In genomic region chr14:33800735-33801163, GRCh38 we compare ENCODE assay signal across 25 cellular contexts.
DNase-seq lines count a peak whose midpoint lies in the region; ATAC-seq, FAIRE-seq and TF ChIP-seq lines count a peak whose summit lies in the region.
"Had no signal": no experiment of that assay in that cellular context is flagged by ENCODE, and none has a peak within 500 bp of the region (broad histone marks: within the 10 kb centered on the region; RNA-seq: fewer than 3 reads in every experiment).

No MANE protein-coding gene starts in this region.

- H3K79me2 ChIP-seq in HepG2 (ENCODE audit: insufficient read depth, low read length) = no peaks in the 10 kb centered on the region

- H3K4me1 Mint-ChIP-seq in activated CD4-positive, alpha-beta T cell treated with anti-CD3 and anti-CD28 coated beads for 36 hours = peaks cover 3% of the 10 kb centered on the region
- H3K4me1 Mint-ChIP-seq in activated CD4-positive, alpha-beta T cell treated with anti-CD3 and anti-CD28 coated beads, Interleukin-2, amount 10 ng/mL, durations not matched to agents 24 days and 14 days = peaks cover 4% of the 10 kb centered on the region
- H3K4me1 Mint-ChIP-seq in WTC11 = peaks cover 22% of the 10 kb centered on the region

- no peaks in the 10 kb centered on the region for H3K4me1 ChIP-seq in HepG2 (ENCODE audit: insufficient read depth, low read length)
- H3K4me1 ChIP-seq in upper lobe of right lung = no peaks in the 10 kb centered on the region
- H3K4me1 ChIP-seq: HAP-1 had no signal

- no peak for ATAC-seq in activated CD4-positive, alpha-beta T cell treated with anti-CD3 and anti-CD28 coated beads for 36 hours
- peak; percentile 65 for ATAC-seq in WTC11
- peak; percentile 15; the same call in 2 of the 3 replicates for ATAC-seq in HepG2
- peak; percentile 29 for ATAC-seq in upper lobe of right lung
- ATAC-seq: PC-3 had no signal

- TF ChIP-seq POLR2A in HepG2 (IDR thresholded peaks at IDR 0.05; ENCODE audit: insufficient read depth in 1 of 2, low read depth in 2 of 2, low read length in 2 of 2) = no peak

- intact Hi-C loops in activated CD4-positive, alpha-beta T cell treated with anti-CD3 and anti-CD28 coated beads for 36 hours (cut with DNase I, micrococcal nuclease) = no loop called here
- intact Hi-C loops in activated CD4-positive, alpha-beta T cell treated with anti-CD3 and anti-CD28 coated beads, Interleukin-2, amount 10 ng/mL, durations not matched to agents 24 days and 14 days (cut with micrococcal nuclease) = no loop called here
- intact Hi-C loops in HepG2 (cut with micrococcal nuclease; ENCODE audit: unreplicated experiment) = no loop called here
- intact Hi-C loops in upper lobe of right lung (cut with DNase I) = no loop called here

- no TSS peak for BruUV-seq in HepG2 (replicated peaks; lab: Mats Ljungman, UMichigan)

- no peak overlapping the region for H3K9ac ChIP-seq in HepG2 (ENCODE audit: insufficient read depth, low read depth, low read length)

- CTCF ChIA-PET in activated CD4-positive, alpha-beta T cell treated with anti-CD3 and anti-CD28 coated beads for 36 hours (lab: Charles Lee) = no interaction called here
- CTCF ChIA-PET in WTC11 (lab: Charles Lee) = no interaction called here
- CTCF ChIA-PET in HepG2 (lab: Yijun Ruan, JAX; ENCODE audit: low intra/inter-chr PET ratio, low total read pairs) = no interaction called here

- H3K4me3 Mint-ChIP-seq in activated CD4-positive, alpha-beta T cell treated with anti-CD3 and anti-CD28 coated beads for 36 hours = no peak overlapping the region
- H3K4me3 Mint-ChIP-seq in activated CD4-positive, alpha-beta T cell treated with anti-CD3 and anti-CD28 coated beads, Interleukin-2, amount 10 ng/mL, durations not matched to agents 24 days and 14 days = no peak overlapping the region
- peak overlapping the region; percentile 9; the same call in 1 of the 2 replicates for H3K4me3 Mint-ChIP-seq in WTC11

- POLR2A ChIA-PET in activated CD4-positive, alpha-beta T cell treated with anti-CD3 and anti-CD28 coated beads for 36 hours (lab: Charles Lee) = no interaction called here
- POLR2A ChIA-PET in WTC11 (lab: Charles Lee) = no interaction called here
- POLR2A ChIA-PET in HepG2 (lab: Yijun Ruan, JAX) = no interaction called here

- TF ChIP-seq EP300 in HepG2 (IDR thresholded peaks at IDR 0.05; ENCODE audit: low read depth in 2 of 2, low read length in 2 of 2) = no peak
- TF ChIP-seq EP300 in HepG2 (CRISPR knock-in tag; IDR thresholded peaks at IDR 0.05; ENCODE audit: borderline replicate concordance) = no peak

- in situ Hi-C loops in HepG2 (cut with HindIII; ENCODE audit: extremely low pct_ligation_motif_present, low pct_unique_long_range_greater_than_20kb) = no loop called here

- H3K27ac Mint-ChIP-seq in activated CD4-positive, alpha-beta T cell treated with anti-CD3 and anti-CD28 coated beads for 36 hours = no peak overlapping the region
- no peak overlapping the region for H3K27ac Mint-ChIP-seq in activated CD4-positive, alpha-beta T cell treated with anti-CD3 and anti-CD28 coated beads, Interleukin-2, amount 10 ng/mL, durations not matched to agents 24 days and 14 days
- no peak overlapping the region for H3K27ac Mint-ChIP-seq in WTC11

- no peaks in the 10 kb centered on the region for H4K20me1 ChIP-seq in HepG2 (ENCODE audit: insufficient read depth, low read length)

- no peak overlapping the region for H2AFZ ChIP-seq in HepG2 (ENCODE audit: low read length)

- no peaks in the 10 kb centered on the region for H3K9me3 ChIP-seq in HepG2 (ENCODE audit: low read length)
- no peaks in the 10 kb centered on the region for H3K9me3 ChIP-seq in upper lobe of right lung
- H3K9me3 ChIP-seq: HAP-1, MG63 had no signal

- TF ChIP-seq CTCF in WTC11 (IDR thresholded peaks at IDR 0.05) (no peak), HepG2 (CRISPR knock-in tag; IDR thresholded peaks at IDR 0.05) (no peak), upper lobe of right lung (IDR thresholded peaks at IDR 0.05) (no peak)

- TF ChIP-seq RAD21 in HepG2 (CRISPR knock-in tag; IDR thresholded peaks at IDR 0.05) = no peak

- H3K27me3 ChIP-seq in HepG2 (ENCODE audit: control insufficient read depth in 1 of 2, insufficient read depth in 2 of 2, low read length in 2 of 2) = no peaks in the 10 kb centered on the region
- peaks cover 38% of the 10 kb centered on the region for H3K27me3 ChIP-seq in upper lobe of right lung
- H3K27me3 ChIP-seq: MG63 had no signal

- H3K27ac ChIP-seq in HepG2 (ENCODE audit: extremely low read length, insufficient read depth, low read length) = no peak overlapping the region
- H3K27ac ChIP-seq in upper lobe of right lung = no peak overlapping the region
- H3K27ac ChIP-seq: 22Rv1, C4-2B, HL-60 had no signal

- peaks cover 31% of the 10 kb centered on the region for H3K27me3 Mint-ChIP-seq in activated CD4-positive, alpha-beta T cell treated with anti-CD3 and anti-CD28 coated beads for 36 hours
- H3K27me3 Mint-ChIP-seq in activated CD4-positive, alpha-beta T cell treated with anti-CD3 and anti-CD28 coated beads, Interleukin-2, amount 10 ng/mL, durations not matched to agents 24 days and 14 days = peaks cover 53% of the 10 kb centered on the region
- peaks cover 25% of the 10 kb centered on the region for H3K27me3 Mint-ChIP-seq in WTC11 (ENCODE audit: low read depth)

- FAIRE-seq in HepG2 (lab: Jason Lieb, UNC) = no peak
- FAIRE-seq: D721Med had no signal

- H3K36me3 ChIP-seq in HepG2 (replicated peaks in 1 of 2; ENCODE audit: control insufficient read depth in 1 of 2, insufficient read depth in 2 of 2, low read length in 2 of 2) (no peaks in the 10 kb centered on the region), upper lobe of right lung (no peaks in the 10 kb centered on the region)
- H3K36me3 ChIP-seq: HAP-1, MG63 had no signal

- peaks cover 2% of the 10 kb centered on the region for H3K9me3 Mint-ChIP-seq in activated CD4-positive, alpha-beta T cell treated with anti-CD3 and anti-CD28 coated beads for 36 hours (ENCODE audit: low read depth)
- peaks cover 5% of the 10 kb centered on the region for H3K9me3 Mint-ChIP-seq in activated CD4-positive, alpha-beta T cell treated with anti-CD3 and anti-CD28 coated beads, Interleukin-2, amount 10 ng/mL, durations not matched to agents 24 days and 14 days
- H3K9me3 Mint-ChIP-seq in WTC11 = no peaks in the 10 kb centered on the region

- WGBS in HepG2 (ENCODE audit: low lambda C conversion rate) = 85% methylated on average over 45 of the region's 45 CpGs

- DNase-seq in activated CD4-positive, alpha-beta T cell treated with anti-CD3 and anti-CD28 coated beads for 36 hours = peak; percentile 9
- no peak for DNase-seq in activated CD4-positive, alpha-beta T cell treated with anti-CD3 and anti-CD28 coated beads, Interleukin-2, amount 10 ng/mL, durations not matched to agents 24 days and 14 days
- DNase-seq in WTC11 (ENCODE audit: low spot score) (peak; percentile 22), HepG2 (ENCODE audit: low spot score) (no peak), upper lobe of right lung (no peak), DMS53 treated with DMSO at 0.1 percent for 48 hours (lab: John Stamatoyannopoulos, UW; ENCODE audit: unreplicated experiment) (no peak), NCI-H69 (lab: John Stamatoyannopoulos, UW) (no peak)
- no peak for DNase-seq in activated CD8-positive, alpha-beta memory T cell treated with anti-CD3 and anti-CD28 coated beads, Interleukin-2, amount 50 U/mL, for 4 hours
- DNase-seq: AML-193, DMS79 treated with DMSO at 0.1 percent for 48 hours, Kasumi-1, MG63, NCI-H1048, NCI-H1436 treated with DMSO at 0.1 percent for 48 hours, NCI-H2029, NCI-H345, NCI-H524 treated with DMSO at 0.1 percent for 48 hours, PC-3, RPMI8226, SIG-M5 had no signal

- no peak overlapping the region for H3K4me2 ChIP-seq in HepG2 (ENCODE audit: low read depth, low read length)

- H3K4me3 ChIP-seq in HepG2 (replicated peaks in 1 of 3; ENCODE audit: insufficient read depth in 1 of 3, low read depth in 2 of 3, low read length in 3 of 3) (no peak overlapping the region), upper lobe of right lung (no peak overlapping the region)
- H3K4me3 ChIP-seq: HAP-1, MG63 had no signal

- no peaks in the 10 kb centered on the region for H3K36me3 Mint-ChIP-seq in activated CD4-positive, alpha-beta T cell treated with anti-CD3 and anti-CD28 coated beads for 36 hours (ENCODE audit: low read depth)
- H3K36me3 Mint-ChIP-seq in activated CD4-positive, alpha-beta T cell treated with anti-CD3 and anti-CD28 coated beads, Interleukin-2, amount 10 ng/mL, durations not matched to agents 24 days and 14 days (ENCODE audit: low read depth) = peaks cover 3% of the 10 kb centered on the region
- no peaks in the 10 kb centered on the region for H3K36me3 Mint-ChIP-seq in WTC11

TF ChIP-seq in WTC11, 78 proteins besides CTCF, POLR2A, EP300 and RAD21 (continues in another document):
- no peak for TF ChIP-seq CREB1 (CRISPR knock-in tag; IDR thresholded peaks at IDR 0.05)

TF ChIP-seq in HepG2, 621 proteins besides CTCF, POLR2A, EP300 and RAD21 (continues in another document):
- TF ChIP-seq REL (CRISPR knock-in tag; conservative IDR thresholded peaks at IDR 0.05) (no peak), SCMH1 (CRISPR knock-in tag; IDR thresholded peaks at IDR 0.05; ENCODE audit: borderline replicate concordance) (0 out of 2 replicates have a peak, but pooled peaks have one; percentile 53), RFX5 (IDR thresholded peaks at IDR 0.05; ENCODE audit: low read depth, low read length) (no peak), NR2F1 (CRISPR knock-in tag; IDR thresholded peaks at IDR 0.05) (no peak), ZBTB38 (CRISPR knock-in tag; IDR thresholded peaks at IDR 0.05) (no peak), FOXO1 (CRISPR knock-in tag; IDR thresholded peaks at IDR 0.05) (no peak), MYC (CRISPR knock-in tag; IDR thresholded peaks at IDR 0.05; ENCODE audit: borderline replicate concordance) (0 out of 2 replicates have a peak, but pooled peaks have one; percentile 16), ZNF232 (CRISPR knock-in tag; IDR thresholded peaks at IDR 0.05; ENCODE audit: borderline replicate concordance) (no peak), ZFP91 (CRISPR knock-in tag; IDR thresholded peaks at IDR 0.05; ENCODE audit: borderline replicate concordance) (no peak)

Comparison
In these comparisons a context has a peak if more than half of its experiments do, and no peak if none do; other contexts are left out.
1. DNase-seq: peak in activated CD4-positive, alpha-beta T cell treated with anti-CD3 and anti-CD28 coated beads for 36 hours (single experiment) and WTC11 (single experiment); none in activated CD4-positive, alpha-beta T cell treated with anti-CD3 and anti-CD28 coated beads, Interleukin-2, amount 10 ng/mL, durations not matched to agents 24 days and 14 days (single experiment), HepG2 (single experiment), upper lobe of right lung (single experiment), DMS53 treated with DMSO at 0.1 percent for 48 hours (single experiment), activated CD8-positive, alpha-beta memory T cell treated with anti-CD3 and anti-CD28 coated beads, Interleukin-2, amount 50 U/mL, for 4 hours (single experiment) and NCI-H69 (single experiment).